22 cellular contexts compared by ENCODE assay signal in genomic region chr7:156015237-156016020, GRCh38.
"Had no signal": no experiment of that assay in that cellular context is flagged by ENCODE, and none has a peak within 500 bp of the region (broad histone marks: within the 10 kb centered on the region; RNA-seq: fewer than 3 reads in every experiment).

No MANE protein-coding gene starts in this region.

- H3K27ac Mint-ChIP-seq: immature natural killer cell, T-helper 17 cell had no signal

- H3K4me1 Mint-ChIP-seq: immature natural killer cell, T-helper 17 cell had no signal

- H3K4me3 ChIP-seq: heart left ventricle, right atrium auricular region, tibial nerve had no signal

- H3K9ac ChIP-seq: SK-N-SH had no signal

- H3K27ac ChIP-seq: foreskin keratinocyte, heart left ventricle, right atrium auricular region, tibial nerve, WERI-Rb-1 had no signal

- H3K4me2 ChIP-seq: SK-N-SH had no signal

- H3K4me1 ChIP-seq: foreskin keratinocyte, heart left ventricle, right atrium auricular region, tibial nerve had no signal

- H3K27me3 ChIP-seq: foreskin keratinocyte, right atrium auricular region, tibial nerve had no signal

- ATAC-seq: activated CD4-positive, CD25-positive, alpha-beta regulatory T cell treated with anti-CD3 and anti-CD28 coated beads, Interleukin-2, amount 50 U/mL, for 24 hours; esophagus mucosa; foreskin keratinocyte; heart left ventricle; T-helper 17 cell had no signal

- H3K4me3 Mint-ChIP-seq: immature natural killer cell, T-helper 17 cell had no signal

- H3K9me3 ChIP-seq: SK-N-SH had no signal

- DNase-seq: activated CD4-positive, alpha-beta T cell treated with anti-CD3 and anti-CD28 coated beads for 48 hours; activated CD4-positive, alpha-beta T cell treated with anti-CD3 and anti-CD28 coated beads, Interleukin-2, amount 50 U/mL, for 48 hours; activated effector memory CD4-positive, alpha-beta T cell treated with Interleukin-2 at 50 U/mL for 16 hours; activated naive CD4-positive, alpha-beta T cell treated with Interleukin-2 at 50 U/mL for 16 hours; amygdala; caudate nucleus; foreskin keratinocyte; heart left ventricle; hypothalamus; immature natural killer cell; nucleus accumbens; SK-N-SH; stimulated activated CD4-positive, alpha-beta T cell treated with anti-CD3 and anti-CD28 coated beads, Interleukin-15, amount 100 ng/mL, for 24 hours; stimulated activated CD4-positive, alpha-beta T cell treated with anti-CD3 and anti-CD28 coated beads, Interleukin-2, amount 100 ng/mL, for 24 hours; stimulated activated naive CD4-positive, alpha-beta T cell; T-helper 17 cell; T1000; WERI-Rb-1 had no signal

- H3K36me3 ChIP-seq: heart left ventricle, right atrium auricular region, tibial nerve, WERI-Rb-1 had no signal
